In genomic region chr4:34158883-34159282, GRCh38 we compare ENCODE assay signal across 32 cellular contexts.
A peak's percentile ranks its signal among the peaks of the same experiment; 100 is the strongest.
DNase-seq lines count a peak whose midpoint lies in the region; ATAC-seq, FAIRE-seq and TF ChIP-seq lines count a peak whose summit lies in the region.
"Had no signal": no experiment of that assay in that cellular context is flagged by ENCODE, and none has a peak within 500 bp of the region (broad histone marks: within the 10 kb centered on the region; RNA-seq: fewer than 3 reads in every experiment).

No MANE protein-coding gene starts in this region.

- no peak overlapping the region for H2BK5ac ChIP-seq in neuronal stem cell (ENCODE audit: low read length)

- no peak overlapping the region for H3K18ac ChIP-seq in neuronal stem cell (ENCODE audit: low read length)

- no CpG with 5 or more reads among the region's 1 CpG for WGBS in neuronal stem cell (ENCODE audit: extremely low coverage in 2 of 2, insufficient read length in 2 of 2, insufficient replicate concordance in 1 of 2), 2 donors

- no peak overlapping the region for H2AK5ac ChIP-seq in neuronal stem cell (ENCODE audit: low read depth, low read length)

- no peak overlapping the region for H3K14ac ChIP-seq in neuronal stem cell (ENCODE audit: low read length)

- peaks cover 13% of the 10 kb centered on the region for H3K9me3 Mint-ChIP-seq in activated CD8-positive, alpha-beta memory T cell treated with anti-CD3 and anti-CD28 coated beads, Interleukin-2, amount 10 ng/mL, durations not matched to agents 7 days and 5 days (ENCODE audit: low read depth)
- H3K9me3 Mint-ChIP-seq: activated CD4-positive, alpha-beta memory T cell treated with anti-CD3 and anti-CD28 coated beads, Interleukin-2, amount 10 ng/mL, durations not matched to agents 7 days and 5 days; nephron progenitor cell had no signal

- H3K9me3 ChIP-seq in neuronal stem cell (replicated peaks in 1 of 2; ENCODE audit: control insufficient read depth in 2 of 2, insufficient read depth in 1 of 2, low read depth in 1 of 2, low read length in 2 of 2): no peaks in the 10 kb centered on the region
- H3K9me3 ChIP-seq: pancreas had no signal

- TF ChIP-seq CTCF in epithelial cell of esophagus (IDR thresholded peaks at IDR 0.05; ENCODE audit: insufficient read depth, low read depth, low read length, missing control alignments): no peak
- no peak for TF ChIP-seq CTCF in kidney epithelial cell (IDR thresholded peaks at IDR 0.05; ENCODE audit: insufficient read depth, low read length, poor library complexity, severe bottlenecking)

- H2BK120ac ChIP-seq in neuronal stem cell (ENCODE audit: low read depth, low read length): no peak overlapping the region

- H3K36me3 ChIP-seq in kidney epithelial cell (ENCODE audit: control insufficient read depth, insufficient read depth, low read length) (no peaks in the 10 kb centered on the region), neuronal stem cell (replicated peaks in 1 of 2; ENCODE audit: control insufficient read depth in 2 of 2, insufficient read depth in 2 of 2, low read length in 2 of 2) (no peaks in the 10 kb centered on the region)
- H3K36me3 ChIP-seq: cardiac muscle cell, heart left ventricle, pancreas had no signal

- FAIRE-seq in RCC 7860 (lab: Jason Lieb, UNC): no peak
- FAIRE-seq: GM12891, pancreas had no signal

- H2BK12ac ChIP-seq in neuronal stem cell (ENCODE audit: low read length): no peak overlapping the region

- H4K91ac ChIP-seq in neuronal stem cell (ENCODE audit: low read depth, low read length, poor library complexity): no peak overlapping the region

- no peak overlapping the region for H3K4me3 Mint-ChIP-seq in activated CD8-positive, alpha-beta memory T cell treated with anti-CD3 and anti-CD28 coated beads, Interleukin-2, amount 10 ng/mL, durations not matched to agents 7 days and 5 days
- H3K4me3 Mint-ChIP-seq: activated CD4-positive, alpha-beta memory T cell treated with anti-CD3 and anti-CD28 coated beads, Interleukin-2, amount 10 ng/mL, durations not matched to agents 7 days and 5 days; activated naive CD8-positive, alpha-beta T cell; B cell; CD4-positive, alpha-beta memory T cell; H9; nephron progenitor cell; T-helper 1 cell treated with Interleukin-12 subunit alpha and Interleukin-12 subunit beta and Interleukin-4 antibody, amounts not matched to agents 30 μg/mL and 1 μg/mL, for 36 hours; type B pancreatic cell had no signal

- no peaks in the 10 kb centered on the region for H3K27me3 Mint-ChIP-seq in activated CD8-positive, alpha-beta memory T cell treated with anti-CD3 and anti-CD28 coated beads, Interleukin-2, amount 10 ng/mL, durations not matched to agents 7 days and 5 days
- H3K27me3 Mint-ChIP-seq: activated CD4-positive, alpha-beta memory T cell treated with anti-CD3 and anti-CD28 coated beads, Interleukin-2, amount 10 ng/mL, durations not matched to agents 7 days and 5 days; activated naive CD8-positive, alpha-beta T cell; B cell; CD4-positive, alpha-beta memory T cell; type B pancreatic cell had no signal

- no peaks in the 10 kb centered on the region for H3K4me1 ChIP-seq in neuronal stem cell (ENCODE audit: control insufficient read depth in 2 of 2, insufficient read depth in 1 of 2, low read depth in 1 of 2, low read length in 2 of 2)
- H3K4me1 ChIP-seq: heart left ventricle, pancreas had no signal

- no peak overlapping the region for H4K8ac ChIP-seq in neuronal stem cell (ENCODE audit: low read depth, low read length)

- H3K4me1 Mint-ChIP-seq in activated CD8-positive, alpha-beta memory T cell treated with anti-CD3 and anti-CD28 coated beads, Interleukin-2, amount 10 ng/mL, durations not matched to agents 7 days and 5 days: no peaks in the 10 kb centered on the region
- H3K4me1 Mint-ChIP-seq: activated CD4-positive, alpha-beta memory T cell treated with anti-CD3 and anti-CD28 coated beads, Interleukin-2, amount 10 ng/mL, durations not matched to agents 7 days and 5 days; B cell; CD4-positive, alpha-beta memory T cell; H9; nephron progenitor cell had no signal

- H3K27me3 ChIP-seq in kidney epithelial cell (ENCODE audit: control insufficient read depth, insufficient read depth, low read length) (no peaks in the 10 kb centered on the region), neuronal stem cell (ENCODE audit: control insufficient read depth in 3 of 3, insufficient read depth in 3 of 3, low read depth in 1 of 3, low read length in 3 of 3) (no peaks in the 10 kb centered on the region)
- H3K27me3 ChIP-seq: cardiac muscle cell, heart left ventricle, pancreas had no signal

- CTCF ChIA-PET in activated CD8-positive, alpha-beta memory T cell treated with anti-CD3 and anti-CD28 coated beads, Interleukin-2, amount 10 ng/mL, durations not matched to agents 7 days and 5 days (lab: Charles Lee): no interaction called here

- no peak overlapping the region for H2AFZ ChIP-seq in neuronal stem cell (ENCODE audit: low read length)

- no peak for ATAC-seq in activated CD8-positive, alpha-beta memory T cell treated with anti-CD3 and anti-CD28 coated beads, Interleukin-2, amount 10 ng/mL, durations not matched to agents 7 days and 5 days
- no peak for ATAC-seq in HG03135 (IDR thresholded peaks at IDR 0.05; ENCODE audit: unreplicated experiment)
- ATAC-seq: heart left ventricle, left cardiac atrium, pancreas had no signal

- H3K27ac ChIP-seq in neuronal stem cell (replicated peaks; ENCODE audit: low read length): no peak overlapping the region
- H3K27ac ChIP-seq: cardiac muscle cell, coronary artery, heart left ventricle, pancreas had no signal

- H2BK15ac ChIP-seq in neuronal stem cell (ENCODE audit: low read length): no peak overlapping the region

- H3K27ac Mint-ChIP-seq in activated CD8-positive, alpha-beta memory T cell treated with anti-CD3 and anti-CD28 coated beads, Interleukin-2, amount 10 ng/mL, durations not matched to agents 7 days and 5 days: no peak overlapping the region
- H3K27ac Mint-ChIP-seq: activated CD4-positive, alpha-beta memory T cell treated with anti-CD3 and anti-CD28 coated beads, Interleukin-2, amount 10 ng/mL, durations not matched to agents 7 days and 5 days; activated naive CD8-positive, alpha-beta T cell; B cell; CD4-positive, alpha-beta memory T cell; H9; nephron progenitor cell; T-helper 1 cell treated with Interleukin-12 subunit alpha and Interleukin-12 subunit beta and Interleukin-4 antibody, amounts not matched to agents 30 μg/mL and 1 μg/mL, for 36 hours; type B pancreatic cell had no signal

- DNase-seq in H4 (ENCODE audit: low spot score): peak; percentile 13
- DNase-seq in RCC 7860 (ENCODE audit: low spot score): peak; percentile 52
- peak; percentile 89 for DNase-seq in epithelial cell of esophagus (ENCODE audit: low read depth)
- peak; percentile 14 for DNase-seq in kidney epithelial cell (ENCODE audit: low read depth)
- DNase-seq in activated CD8-positive, alpha-beta memory T cell treated with anti-CD3 and anti-CD28 coated beads, Interleukin-2, amount 10 ng/mL, durations not matched to agents 7 days and 5 days: no peak
- no peak for DNase-seq in neuronal stem cell (ENCODE audit: low spot score)
- DNase-seq in iPS-NIHi11 (ENCODE audit: low spot score): no peak
- DNase-seq: ACHN; activated CD4-positive, alpha-beta memory T cell treated with anti-CD3 and anti-CD28 coated beads, Interleukin-2, amount 10 ng/mL, durations not matched to agents 7 days and 5 days; anterior cingulate cortex; CD4-positive, alpha-beta memory T cell; effector memory CD4-positive, alpha-beta T cell; erythroblast; H9; heart left ventricle; left cardiac atrium; NCI-H146; NCI-H446; NCI-H82; nephron progenitor cell; pancreas; SK-N-SH; stimulated activated naive CD4-positive, alpha-beta T cell had no signal

- H3K36me3 Mint-ChIP-seq in activated CD8-positive, alpha-beta memory T cell treated with anti-CD3 and anti-CD28 coated beads, Interleukin-2, amount 10 ng/mL, durations not matched to agents 7 days and 5 days: no peaks in the 10 kb centered on the region
- H3K36me3 Mint-ChIP-seq: activated naive CD8-positive, alpha-beta T cell; CD4-positive, alpha-beta memory T cell; type B pancreatic cell had no signal

- H3K9ac ChIP-seq in neuronal stem cell (ENCODE audit: low read depth, low read length, poor library complexity): no peak overlapping the region
- H3K9ac ChIP-seq: SK-N-SH had no signal

- H3K79me1 ChIP-seq in neuronal stem cell (ENCODE audit: low read depth, low read length): no peaks in the 10 kb centered on the region

- H3K4ac ChIP-seq in neuronal stem cell (ENCODE audit: low read length): no peak overlapping the region

- H3K4me3 ChIP-seq in epithelial cell of esophagus (ENCODE audit: low read length): no peak overlapping the region
- H3K4me3 ChIP-seq in kidney epithelial cell (ENCODE audit: low read depth, low read length): no peak overlapping the region
- H3K4me3 ChIP-seq in neuronal stem cell (ENCODE audit: low read length in 2 of 2): no peak overlapping the region
- H3K4me3 ChIP-seq: cardiac muscle cell, coronary artery, heart left ventricle, pancreas, smooth muscle cell had no signal

- no peak overlapping the region for H3K23ac ChIP-seq in neuronal stem cell (ENCODE audit: low read depth, low read length, poor library complexity)

- H3K4me2 ChIP-seq in neuronal stem cell (ENCODE audit: insufficient read depth, low read length, poor library complexity, severe bottlenecking): no peak overlapping the region
- H3K4me2 ChIP-seq: SK-N-SH, smooth muscle cell had no signal

Comparison
In these comparisons a context has a peak if more than half of its experiments do, and no peak if none do; other contexts are left out.
1. DNase-seq: peak in H4 (single experiment), RCC 7860 (single experiment), epithelial cell of esophagus (single experiment) and kidney epithelial cell (single experiment); none in activated CD8-positive, alpha-beta memory T cell treated with anti-CD3 and anti-CD28 coated beads, Interleukin-2, amount 10 ng/mL, durations not matched to agents 7 days and 5 days (single experiment), neuronal stem cell (single experiment) and iPS-NIHi11 (single experiment).